In the genomic region with DNA sequence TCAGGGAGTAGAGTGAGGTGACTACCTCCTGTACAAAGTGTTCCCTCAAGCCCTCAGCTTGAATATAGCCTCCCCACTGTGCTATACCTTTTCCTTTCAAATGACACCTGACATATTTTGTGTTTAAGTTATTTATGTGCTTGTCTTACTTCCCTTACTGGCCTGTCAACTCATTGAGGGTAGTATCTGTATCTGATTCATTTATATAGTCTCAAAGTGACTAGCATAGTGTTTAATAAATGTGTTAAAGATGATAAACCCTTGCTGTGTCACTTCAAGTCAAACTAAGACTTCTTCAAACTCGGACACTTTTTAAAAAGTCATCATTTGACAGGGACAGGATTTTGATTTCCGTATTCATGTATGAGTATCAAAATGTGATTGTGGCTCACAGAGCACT, we compare ENCODE assay signal across 18 cellular contexts. TPM values are rescaled to one million over a fixed set of nuclear protein-coding genes. Genes with fewer than 3 reads are reported as not detected.
DNase-seq lines count a peak whose midpoint lies in the region; ATAC-seq and TF ChIP-seq lines count a peak whose summit lies in the region.
"Had no signal": no experiment of that assay in that cellular context is flagged by ENCODE, and none has a peak within 500 bp of the region (broad histone marks: within the 10 kb centered on the region; RNA-seq: fewer than 3 reads in every experiment).

No MANE protein-coding gene starts in this region.

- peaks cover 55% of the 10 kb centered on the region for H3K36me3 Mint-ChIP-seq in activated CD8-positive, alpha-beta memory T cell treated with anti-CD3 and anti-CD28 coated beads, Interleukin-2, amount 10 ng/mL, durations not matched to agents 7 days and 5 days
- H3K36me3 Mint-ChIP-seq in CD4-positive, alpha-beta memory T cell: peaks cover 64 to 73% of the 10 kb centered on the region in 2 donors
- H3K36me3 Mint-ChIP-seq in WTC11: peaks cover 17% of the 10 kb centered on the region; the same call in 1 of the 2 replicates
- H3K36me3 Mint-ChIP-seq in neural progenitor cell: peaks cover 23% of the 10 kb centered on the region

- no peak overlapping the region for H3K4me2 ChIP-seq in neural progenitor cell
- H3K4me2 ChIP-seq: A549, BLaER1, KMS-11 had no signal

- intact Hi-C loops in CD4-positive, alpha-beta memory T cell (cut with micrococcal nuclease): no loop called here

- TF ChIP-seq CTCF in WTC11 (IDR thresholded peaks at IDR 0.05): no peak
- TF ChIP-seq CTCF in neural progenitor cell (IDR thresholded peaks at IDR 0.05): no peak

- no peaks in the 10 kb centered on the region for H3K9me3 ChIP-seq in CD4-positive, alpha-beta memory T cell (ENCODE audit: control insufficient read depth in 1 of 2, low read length in 2 of 2)
- H3K9me3 ChIP-seq in neural progenitor cell (ENCODE audit: low read depth): no peaks in the 10 kb centered on the region
- H3K9me3 ChIP-seq: A549, BLaER1, Peyer's patch had no signal

- no peak overlapping the region for H3K9ac ChIP-seq in neural progenitor cell
- H3K9ac ChIP-seq: BLaER1, KMS-11 had no signal

- no peaks in the 10 kb centered on the region for H3K79me2 ChIP-seq in neural progenitor cell (ENCODE audit: low read depth)

- H3F3A ChIP-seq in neural progenitor cell (ENCODE audit: low read depth): peaks cover 5% of the 10 kb centered on the region

- H3K27me3 Mint-ChIP-seq in activated CD8-positive, alpha-beta memory T cell treated with anti-CD3 and anti-CD28 coated beads, Interleukin-2, amount 10 ng/mL, durations not matched to agents 7 days and 5 days: no peaks in the 10 kb centered on the region
- no peaks in the 10 kb centered on the region for H3K27me3 Mint-ChIP-seq in CD4-positive, alpha-beta memory T cell
- H3K27me3 Mint-ChIP-seq in WTC11 (ENCODE audit: low read depth) (peaks cover 60% of the 10 kb centered on the region), neural progenitor cell (ENCODE audit: insufficient read depth, low read depth) (peaks cover 2% of the 10 kb centered on the region)

- H3K27ac Mint-ChIP-seq in activated CD8-positive, alpha-beta memory T cell treated with anti-CD3 and anti-CD28 coated beads, Interleukin-2, amount 10 ng/mL, durations not matched to agents 7 days and 5 days: no peak overlapping the region
- H3K27ac Mint-ChIP-seq in CD4-positive, alpha-beta memory T cell: peak overlapping the region in 4 of 7 donors; percentile 10 to 81 (median 19)
- H3K27ac Mint-ChIP-seq in WTC11 (peak overlapping the region; percentile 96; the same call in 1 of the 2 replicates), neural progenitor cell (peak overlapping the region; percentile 50)

- ATAC-seq in activated CD8-positive, alpha-beta memory T cell treated with anti-CD3 and anti-CD28 coated beads, Interleukin-2, amount 10 ng/mL, durations not matched to agents 7 days and 5 days: peak; percentile 39
- ATAC-seq in WTC11: no peak
- ATAC-seq in GM19452 (IDR thresholded peaks at IDR 0.05; ENCODE audit: unreplicated experiment): no peak
- ATAC-seq: A549 had no signal

- no peak overlapping the region for H2AFZ ChIP-seq in neural progenitor cell (replicated peaks)

- no peak overlapping the region for H3K4me3 Mint-ChIP-seq in activated CD8-positive, alpha-beta memory T cell treated with anti-CD3 and anti-CD28 coated beads, Interleukin-2, amount 10 ng/mL, durations not matched to agents 7 days and 5 days
- no peak overlapping the region for H3K4me3 Mint-ChIP-seq in CD4-positive, alpha-beta memory T cell
- H3K4me3 Mint-ChIP-seq in WTC11 (no peak overlapping the region), neural progenitor cell (no peak overlapping the region)

- H3K9me3 Mint-ChIP-seq in activated CD8-positive, alpha-beta memory T cell treated with anti-CD3 and anti-CD28 coated beads, Interleukin-2, amount 10 ng/mL, durations not matched to agents 7 days and 5 days (ENCODE audit: low read depth): no peaks in the 10 kb centered on the region
- H3K9me3 Mint-ChIP-seq in CD4-positive, alpha-beta memory T cell: peaks cover 0 to 2% (median 0%) of the 10 kb centered on the region in 8 donors
- H3K9me3 Mint-ChIP-seq in WTC11 (no peaks in the 10 kb centered on the region), neural progenitor cell (no peaks in the 10 kb centered on the region)

- no peaks in the 10 kb centered on the region for H3K4me1 ChIP-seq in CD4-positive, alpha-beta memory T cell (ENCODE audit: insufficient read depth, low read length)
- peaks cover 15% of the 10 kb centered on the region for H3K4me1 ChIP-seq in neural progenitor cell
- H3K4me1 ChIP-seq: A549, BLaER1, Peyer's patch had no signal

- no peak overlapping the region for H3K4me3 ChIP-seq in CD4-positive, alpha-beta memory T cell (ENCODE audit: low read length in 2 of 2)
- no peak overlapping the region for H3K4me3 ChIP-seq in neural progenitor cell
- H3K4me3 ChIP-seq: A549, BLaER1, Peyer's patch had no signal

- CTCF ChIA-PET in activated CD8-positive, alpha-beta memory T cell treated with anti-CD3 and anti-CD28 coated beads, Interleukin-2, amount 10 ng/mL, durations not matched to agents 7 days and 5 days (lab: Charles Lee): no interaction called here
- CTCF ChIA-PET in CD4-positive, alpha-beta memory T cell (lab: Charles Lee; ENCODE audit: partially characterized antibody): no interaction called here
- CTCF ChIA-PET in WTC11 (lab: Charles Lee): no interaction called here

- POLR2A ChIA-PET in CD4-positive, alpha-beta memory T cell (lab: Charles Lee; ENCODE audit: partially characterized antibody): no interaction called here
- POLR2A ChIA-PET in WTC11 (lab: Charles Lee): no interaction called here

- H3K36me3 ChIP-seq in CD4-positive, alpha-beta memory T cell (ENCODE audit: insufficient read depth, low read length): peaks cover 25% of the 10 kb centered on the region
- peaks cover 11% of the 10 kb centered on the region for H3K36me3 ChIP-seq in neural progenitor cell

- H3K27ac ChIP-seq in CD4-positive, alpha-beta memory T cell (ENCODE audit: low read depth, low read length): no peak overlapping the region
- H3K27ac ChIP-seq in neural progenitor cell: no peak overlapping the region
- H3K27ac ChIP-seq: A549, BLaER1, KMS-11, Peyer's patch had no signal

- no peaks in the 10 kb centered on the region for H3K27me3 ChIP-seq in CD4-positive, alpha-beta memory T cell (ENCODE audit: insufficient read depth, low read length)
- H3K27me3 ChIP-seq in neural progenitor cell: no peaks in the 10 kb centered on the region
- H3K27me3 ChIP-seq: BLaER1, Peyer's patch had no signal

- no peak for DNase-seq in activated CD8-positive, alpha-beta memory T cell treated with anti-CD3 and anti-CD28 coated beads, Interleukin-2, amount 10 ng/mL, durations not matched to agents 7 days and 5 days
- no peak for DNase-seq in activated CD8-positive, alpha-beta memory T cell treated with anti-CD3 and anti-CD28 coated beads, Interleukin-2, amount 50 U/mL, for 4 hours
- no peak for DNase-seq in CD4-positive, alpha-beta memory T cell
- no peak for DNase-seq in WTC11 (ENCODE audit: low spot score)
- DNase-seq in neural progenitor cell (ENCODE audit: low spot score): no peak
- no peak for DNase-seq in stimulated activated CD4-positive, alpha-beta T cell treated with anti-CD3 and anti-CD28 coated beads, Interleukin-2, amount 100 ng/mL, for 24 hours
- DNase-seq: DMS79 treated with DMSO at 0.1 percent for 48 hours; MV-4-11; NCI-H187; NCI-H2107; NCI-H510A; NCI-H748 treated with DMSO at 0.1 percent for 48 hours; NK-92 treated with Interleukin-12 subunit alpha and Interleukin-12 subunit beta, amount 100 ng/mL, for 24 hours; Peyer's patch had no signal

- H3K4me1 Mint-ChIP-seq in activated CD8-positive, alpha-beta memory T cell treated with anti-CD3 and anti-CD28 coated beads, Interleukin-2, amount 10 ng/mL, durations not matched to agents 7 days and 5 days: peaks cover 17% of the 10 kb centered on the region
- peaks cover 14 to 28% (median 23%) of the 10 kb centered on the region in 4 donors for H3K4me1 Mint-ChIP-seq in CD4-positive, alpha-beta memory T cell
- H3K4me1 Mint-ChIP-seq in WTC11 (peaks cover 32% of the 10 kb centered on the region), neural progenitor cell (peaks cover 29% of the 10 kb centered on the region)

- H4K20me1 ChIP-seq in neural progenitor cell (ENCODE audit: low read depth): peaks cover 33% of the 10 kb centered on the region
- H4K20me1 ChIP-seq: BLaER1 had no signal

RNA-seq across cellular contexts. Expression of gene APAF1, which starts 52.1 kb away (rescaled TPM):
- total RNA-seq in activated CD8-positive, alpha-beta memory T cell treated with anti-CD3 and anti-CD28 coated beads, Interleukin-2, amount 10 ng/mL, durations not matched to agents 7 days and 5 days: 10 to 100 TPM; 27.9 to 36.3 TPM
- 10 to 100 TPM; 30.8 to 32.2 TPM for total RNA-seq in CD4-positive, alpha-beta memory T cell
- polyA plus RNA-seq in CD4-positive, alpha-beta memory T cell: 1 to 10 TPM; 5.3 to 9.3 TPM
- total RNA-seq in WTC11 (2021) (18.4 to 20.6 TPM (median 19.3 TPM) in 3 replicates), neural progenitor cell (ENCODE audit: low replicate concordance) (43.2 and 69.1 TPM in 2 replicates)

RNA-seq across cellular contexts. Expression of gene IKBIP, which starts 52.6 kb away (rescaled TPM):
- total RNA-seq in activated CD8-positive, alpha-beta memory T cell treated with anti-CD3 and anti-CD28 coated beads, Interleukin-2, amount 10 ng/mL, durations not matched to agents 7 days and 5 days: 10 to 100 TPM; 28.9 to 29.3 TPM
- total RNA-seq in CD4-positive, alpha-beta memory T cell: 1 to 10 TPM; 7.7 to 8.2 TPM
- polyA plus RNA-seq in CD4-positive, alpha-beta memory T cell: 1 to 10 TPM; 6.5 to 7.4 TPM
- total RNA-seq in WTC11 (2021) (15.5 to 17.3 TPM (median 17.0 TPM) in 3 replicates), neural progenitor cell (ENCODE audit: low replicate concordance) (31.1 and 51.6 TPM in 2 replicates)
